ENCODE assay signal across 39 cellular contexts in genomic region chr19:22446605-22447004, GRCh38. TPM values are rescaled to one million over a fixed set of nuclear protein-coding genes. Genes with fewer than 3 reads are reported as not detected.
"Had no signal": no experiment of that assay in that cellular context is flagged by ENCODE, and none has a peak within 500 bp of the region (broad histone marks: within the 10 kb centered on the region; RNA-seq: fewer than 3 reads in every experiment).

No MANE protein-coding gene starts in this region.

- H3K4me3 ChIP-seq: MG63 had no signal

- H3K36me3 ChIP-seq: MG63 had no signal

- DNase-seq: Kasumi-1, MG63, MM.1S, MV-4-11, NCI-H1048, NCI-H1092, NCI-H1092 treated with DMSO at 0.1 percent for 48 hours, NCI-H1105, NCI-H1105 treated with DMSO at 0.1 percent for 48 hours, NCI-H1417, NCI-H1417 treated with DMSO at 0.1 percent for 48 hours, NCI-H1436, NCI-H1436 treated with DMSO at 0.1 percent for 48 hours, NCI-H146, NCI-H1694, NCI-H1694 treated with DMSO at 0.1 percent for 48 hours, NCI-H187, NCI-H187 treated with DMSO at 0.1 percent for 48 hours, NCI-H1930, NCI-H2029, NCI-H2029 treated with DMSO at 0.1 percent for 48 hours, NCI-H2081, NCI-H2081 treated with DMSO at 0.1 percent for 48 hours, NCI-H2107, NCI-H2171, NCI-H2171 treated with DMSO at 0.1 percent for 48 hours, NCI-H2227 treated with DMSO at 0.1 percent for 48 hours, NCI-H226, NCI-H345, NCI-H446, NCI-H446 treated with DMSO at 0.1 percent for 48 hours, NCI-H510A, NCI-H510A treated with DMSO at 0.1 percent for 48 hours, NCI-H524, NCI-H524 treated with DMSO at 0.1 percent for 48 hours had no signal

- H3K9me3 ChIP-seq: MG63 had no signal

- H3K27me3 ChIP-seq: MG63 had no signal

RNA-seq across cellular contexts. Expression of gene ZNF98, which starts 24.5 kb away (rescaled TPM):
- total RNA-seq: LHCN-M2, M059J, MCF 10A, NCI-H460 had no signal
